In genomic region chr9:133763272-133764183, GRCh38 we compare ENCODE assay signal across 17 cellular contexts. TPM values are rescaled to one million over a fixed set of nuclear protein-coding genes. Genes with fewer than 3 reads are reported as not detected.
A peak's percentile ranks its signal among the peaks of the same experiment; 100 is the strongest.
DNase-seq lines count a peak whose midpoint lies in the region; ATAC-seq and TF ChIP-seq lines count a peak whose summit lies in the region.
"Had no signal": no experiment of that assay in that cellular context is flagged by ENCODE, and none has a peak within 500 bp of the region (broad histone marks: within the 10 kb centered on the region; RNA-seq: fewer than 3 reads in every experiment).

No MANE protein-coding gene starts in this region.

- no peak overlapping the region for H2AFZ ChIP-seq in SK-N-SH (ENCODE audit: low read depth)

- H3F3A ChIP-seq in SK-N-SH (replicated peaks; ENCODE audit: insufficient read depth) = peaks cover 5% of the 10 kb centered on the region

- in situ Hi-C loops in transverse colon (cut with MboI; ENCODE audit: low pct_ligation_motif_present in 1 of 4, low pct_unique_long_range_greater_than_20kb in 1 of 4, low sequenced_read_pairs in 3 of 4) = no loop called here

- H3K4me1 ChIP-seq in SK-N-SH (ENCODE audit: control insufficient read depth in 1 of 2, insufficient read depth in 2 of 2, low read depth in 1 of 2, low read length in 1 of 2) (no peaks in the 10 kb centered on the region), spleen (no peaks in the 10 kb centered on the region), transverse colon (no peaks in the 10 kb centered on the region)

- H3K27me3 ChIP-seq in SK-N-SH (ENCODE audit: insufficient read depth) = no peaks in the 10 kb centered on the region
- no peaks in the 10 kb centered on the region for H3K27me3 ChIP-seq in spleen (replicated peaks in 1 of 7)
- H3K27me3 ChIP-seq in transverse colon = no peaks in the 10 kb centered on the region

- TF ChIP-seq POLR2A in spleen (IDR thresholded peaks at IDR 0.05) (no peak), transverse colon (IDR thresholded peaks at IDR 0.05) (no peak)

- intact Hi-C loops in spleen (cut with DNase I; ENCODE audit: low total_unique reads) (no loop called here), transverse colon (cut with DNase I; ENCODE audit: low total_unique reads) (no loop called here)

- peaks cover 9% of the 10 kb centered on the region; the same call in 1 of the 2 replicates for H3K9me3 ChIP-seq in SK-N-SH
- peaks cover 0 to 37% (median 25%) of the 10 kb centered on the region in 8 donors for H3K9me3 ChIP-seq in spleen
- peaks cover 0 to 7% of the 10 kb centered on the region in 2 donors for H3K9me3 ChIP-seq in transverse colon

- TF ChIP-seq RAD21 in SK-N-SH (IDR thresholded peaks at IDR 0.05; ENCODE audit: low read length) = no peak

- CTCF ChIA-PET in SK-N-SH (lab: Yijun Ruan, JAX) = interaction anchor here (0.9 to 1.2 kb wide), 3 partner anchors 19 to 21 kb away, joined by 3 read pairs; no protein-coding TSS in a partner anchor

- ATAC-seq in SK-N-SH treated with all-trans-retinoic acid at 6 μM for 48 hours = peak; percentile 47; the same call in 2 of the 3 replicates
- ATAC-seq: stimulated activated naive CD8-positive, alpha-beta T cell treated with anti-CD3 and anti-CD28 coated beads, Interleukin-15, Interleukin-2, amounts not matched to agents 100 U/mL and 50 U/mL, for 24 hours; T-helper 17 cell had no signal

- no peaks in the 10 kb centered on the region for H3K79me2 ChIP-seq in SK-N-SH (ENCODE audit: insufficient read depth)

- 86% methylated on average over 19 of the region's 26 CpGs for WGBS in SK-N-SH (ENCODE audit: low lambda C conversion rate)
- 88 to 96% (median 91%) methylated on average over 17 to 26 of the region's 26 CpGs for WGBS in spleen, 5 donors
- 94% methylated on average over 26 of the region's 26 CpGs; no CpG with 5 or more reads in 1 of the 2 donors for WGBS in transverse colon (ENCODE audit: low coverage in 1 of 2), 2 donors

- no peak overlapping the region for H3K4me2 ChIP-seq in SK-N-SH

- no peak for TF ChIP-seq EP300 in SK-N-SH (IDR thresholded peaks at IDR 0.05; ENCODE audit: borderline replicate concordance in 1 of 2, low read depth in 1 of 2, low read length in 1 of 2)
- no peak for TF ChIP-seq EP300 in transverse colon (IDR thresholded peaks at IDR 0.05; ENCODE audit: low read depth)

- no peak overlapping the region for H3K9ac ChIP-seq in SK-N-SH

- H3K27ac ChIP-seq in SK-N-SH (ENCODE audit: low read depth in 2 of 2, low read length in 1 of 2) (no peak overlapping the region), spleen (no peak overlapping the region), transverse colon (no peak overlapping the region)
- H3K27ac ChIP-seq: 22Rv1, HL-60 had no signal

- H3K4me3 ChIP-seq in SK-N-SH (ENCODE audit: low read depth in 2 of 2, low read length in 1 of 2) = no peak overlapping the region
- no peak overlapping the region for H3K4me3 ChIP-seq in spleen
- H3K4me3 ChIP-seq in transverse colon = no peak overlapping the region

- H3K9me2 ChIP-seq in SK-N-SH = no peaks in the 10 kb centered on the region

- no peaks in the 10 kb centered on the region for H4K20me1 ChIP-seq in SK-N-SH (ENCODE audit: insufficient read depth)

- DNase-seq in SK-N-SH (no peak), kidney tubule cell (ENCODE audit: low spot score) (peak; percentile 17), spleen (peak; percentile 59), transverse colon (no peak), NCI-H146 treated with DMSO at 0.1 percent for 48 hours (lab: John Stamatoyannopoulos, UW; ENCODE audit: unreplicated experiment) (no peak)
- peak; percentile 26 for DNase-seq in activated CD8-positive, alpha-beta memory T cell treated with anti-CD3 and anti-CD28 coated beads, Interleukin-2, amount 50 U/mL, for 48 hours
- no peak for DNase-seq in effector CD8-positive, alpha-beta T cell (lab: John Stamatoyannopoulos, UW)
- DNase-seq: activated CD4-positive, alpha-beta T cell treated with anti-CD3 and anti-CD28 coated beads, Interleukin-2, amount 50 U/mL, for 1 hour; activated gamma-delta T cell; Kasumi-1; NCI-H146; NCI-H510A treated with DMSO at 0.1 percent for 48 hours; stimulated activated naive CD8-positive, alpha-beta T cell treated with anti-CD3 and anti-CD28 coated beads, Interleukin-15, Interleukin-2, amounts not matched to agents 100 U/mL and 50 U/mL, for 24 hours; T-helper 17 cell had no signal

- H3K36me3 ChIP-seq in SK-N-SH (replicated peaks in 1 of 2; ENCODE audit: control insufficient read depth in 1 of 2, insufficient read depth in 2 of 2, low read length in 1 of 2) (peaks cover 33 to 41% of the 10 kb centered on the region in 2 experiments), spleen (peaks cover 5 to 67% (median 36%) of the 10 kb centered on the region in 6 donors), transverse colon (peaks cover 0 to 18% (median 4%) of the 10 kb centered on the region in 4 donors)

- POLR2A ChIA-PET in SK-N-SH (lab: Yijun Ruan, JAX) = no interaction called here

- TF ChIP-seq CTCF in SK-N-SH (IDR thresholded peaks at IDR 0.05) = no peak
- TF ChIP-seq CTCF in spleen (IDR thresholded peaks at IDR 0.05 in 8 of 11, conservative IDR thresholded peaks at IDR 0.05 in 3 of 11) = no peak
- TF ChIP-seq CTCF in transverse colon (IDR thresholded peaks at IDR 0.05) = no peak

TF ChIP-seq in SK-N-SH treated with all-trans-retinoic acid at 6 μM for 48 hours, 23 proteins besides CTCF, POLR2A, EP300 and RAD21 (continues in another document):
- TF ChIP-seq BACH2 (CRISPR knock-in tag; IDR thresholded peaks at IDR 0.05; ENCODE audit: borderline replicate concordance) (no peak), ZC3H10 (CRISPR knock-in tag; IDR thresholded peaks at IDR 0.05) (no peak), OSR1 (CRISPR knock-in tag; IDR thresholded peaks at IDR 0.05) (no peak), ZNF565 (CRISPR knock-in tag; conservative IDR thresholded peaks at IDR 0.05; ENCODE audit: low read depth) (no peak), SNAI2 (CRISPR knock-in tag; IDR thresholded peaks at IDR 0.05) (no peak), PPARA (CRISPR knock-in tag; IDR thresholded peaks at IDR 0.05; ENCODE audit: borderline replicate concordance) (no peak), ZNF70 (CRISPR knock-in tag; IDR thresholded peaks at IDR 0.05) (no peak), ZNF8 (CRISPR knock-in tag; IDR thresholded peaks at IDR 0.05) (no peak), ARNTL (CRISPR knock-in tag; IDR thresholded peaks at IDR 0.05; ENCODE audit: borderline replicate concordance, low read depth) (no peak), CSRNP3 (CRISPR knock-in tag; IDR thresholded peaks at IDR 0.05) (no peak), RARB (CRISPR knock-in tag; IDR thresholded peaks at IDR 0.05) (no peak)

TF ChIP-seq in SK-N-SH, 30 proteins besides CTCF, POLR2A, EP300 and RAD21:
- TF ChIP-seq RFX5 (IDR thresholded peaks at IDR 0.05; ENCODE audit: low read length) = no peak
- TF ChIP-seq PBX3 (IDR thresholded peaks at IDR 0.05) = no peak
- no peak for TF ChIP-seq NFIC (IDR thresholded peaks at IDR 0.05; ENCODE audit: borderline replicate concordance)
- TF ChIP-seq SMC3 (IDR thresholded peaks at IDR 0.05; ENCODE audit: low read depth, low read length) = no peak
- no peak for TF ChIP-seq TEAD4 (IDR thresholded peaks at IDR 0.05; ENCODE audit: borderline replicate concordance, insufficient read depth)
- no peak for TF ChIP-seq TCF12 (IDR thresholded peaks at IDR 0.05)
- no peak for TF ChIP-seq EZH2phosphoT487 (IDR thresholded peaks at IDR 0.05; ENCODE audit: borderline replicate concordance, low read depth)
- TF ChIP-seq IRF3 (IDR thresholded peaks at IDR 0.05; ENCODE audit: low read depth, low read length) = no peak
- no peak for TF ChIP-seq MXI1 (IDR thresholded peaks at IDR 0.05; ENCODE audit: low read depth, low read length)
- no peak for TF ChIP-seq POLR2AphosphoS5 (IDR thresholded peaks at IDR 0.05; ENCODE audit: low read depth, low read length)

RNA-seq across cellular contexts. Expression of gene SARDH, which starts 25.4 kb away (rescaled TPM):
- 2.9 and 5.9 TPM in 2 replicates for polyA plus RNA-seq in SK-N-SH (2012; rRNA removed)
- polyA plus RNA-seq in SK-N-SH (2012; cell fraction: cytosol; rRNA removed) = 1.6 and 3.0 TPM in 2 replicates
- polyA plus RNA-seq in SK-N-SH (2012; cell fraction: nucleus; rRNA removed) = 9.9 and 14.3 TPM in 2 replicates
- total RNA-seq in spleen = 1 to 10 TPM; 1.0 to 4.5 (median 3.1) TPM
- 1 to 10 TPM; 1.3 to 1.5 (median 1.5) TPM for polyA plus RNA-seq in spleen
- total RNA-seq in transverse colon = 1 to 10 TPM in 1 of 4 donors, under 1 TPM in 2, not detected in 1; 0.68 to 1.1 (median 0.95) TPM

Comparison
In these comparisons a context has a peak if more than half of its experiments do, and no peak if none do; other contexts are left out.
1. DNase-seq: peak in activated CD8-positive, alpha-beta memory T cell treated with anti-CD3 and anti-CD28 coated beads, Interleukin-2, amount 50 U/mL, for 48 hours (single experiment), kidney tubule cell (single experiment) and spleen (single experiment); none in SK-N-SH (single experiment), transverse colon (single experiment), NCI-H146 treated with DMSO at 0.1 percent for 48 hours (single experiment) and effector CD8-positive, alpha-beta T cell (single experiment).